In genomic region chr9:127541176-127541575, GRCh38 we compare ENCODE assay signal across 22 cellular contexts.
DNase-seq lines count a peak whose midpoint lies in the region; ATAC-seq and TF ChIP-seq lines count a peak whose summit lies in the region.
"Had no signal": no experiment of that assay in that cellular context is flagged by ENCODE, and none has a peak within 500 bp of the region (broad histone marks: within the 10 kb centered on the region; RNA-seq: fewer than 3 reads in every experiment).

No MANE protein-coding gene starts in this region.

- no peak overlapping the region for H3K4me3 ChIP-seq in PC-9
- no peak overlapping the region for H3K4me3 ChIP-seq in body of pancreas
- no peak overlapping the region for H3K4me3 ChIP-seq in neural progenitor cell
- no peak overlapping the region for H3K4me3 ChIP-seq in transverse colon
- H3K4me3 ChIP-seq: BLaER1 had no signal

- H4K20me1 ChIP-seq in PC-9 (ENCODE audit: insufficient read depth), result peaks cover 62% of the 10 kb centered on the region
- H4K20me1 ChIP-seq in neural progenitor cell (ENCODE audit: low read depth), result peaks cover 28% of the 10 kb centered on the region

- CTCF ChIA-PET in PC-9 (lab: Charles Lee), result interaction anchor here (0.6 to 1.2 kb wide), 3 partner anchors 34 to 356 kb away, joined by 4 to 5 read pairs (median 5); no protein-coding TSS in a partner anchor

- TF ChIP-seq EP300 in transverse colon (IDR thresholded peaks at IDR 0.05; ENCODE audit: low read depth), result no peak

- ATAC-seq in body of pancreas (no peak), GM21447 (IDR thresholded peaks at IDR 0.05; ENCODE audit: unreplicated experiment) (no peak), GM18873 (IDR thresholded peaks at IDR 0.05; ENCODE audit: low FRiP score, unreplicated experiment) (no peak)
- ATAC-seq: natural killer cell treated with Interleukin-12 subunit alpha and Interleukin-12 subunit beta and Interleukin-15 and Interleukin-18, amount 100 ng/mL, for 72 hours; stimulated activated naive CD8-positive, alpha-beta T cell treated with anti-CD3 and anti-CD28 coated beads, Interleukin-15, amount 100 ng/mL, for 72 hours had no signal

- H2AFZ ChIP-seq in PC-9, result no peak overlapping the region
- H2AFZ ChIP-seq in neural progenitor cell (replicated peaks), result no peak overlapping the region

- no peak overlapping the region for H3K9ac ChIP-seq in neural progenitor cell
- H3K9ac ChIP-seq: BLaER1 had no signal

- H3K36me3 ChIP-seq in PC-9 (ENCODE audit: low read depth) (no peaks in the 10 kb centered on the region), body of pancreas (replicated peaks in 1 of 2; ENCODE audit: insufficient read depth in 1 of 2, low read depth in 2 of 2) (no peaks in the 10 kb centered on the region), neural progenitor cell (no peaks in the 10 kb centered on the region), transverse colon (no peaks in the 10 kb centered on the region)
- H3K36me3 ChIP-seq: BLaER1 had no signal

- H3K79me2 ChIP-seq in PC-9 (ENCODE audit: low read depth) (peaks cover 92% of the 10 kb centered on the region), neural progenitor cell (ENCODE audit: low read depth) (peaks cover 6% of the 10 kb centered on the region)

- H3K9me3 ChIP-seq in PC-9 (ENCODE audit: insufficient read depth, low read depth), result no peaks in the 10 kb centered on the region
- no peaks in the 10 kb centered on the region for H3K9me3 ChIP-seq in body of pancreas
- no peaks in the 10 kb centered on the region for H3K9me3 ChIP-seq in neural progenitor cell (ENCODE audit: low read depth)
- H3K9me3 ChIP-seq in transverse colon, result no peaks in the 10 kb centered on the region
- H3K9me3 ChIP-seq: BLaER1 had no signal

- no peaks in the 10 kb centered on the region for H3K9me2 ChIP-seq in PC-9 (ENCODE audit: insufficient read depth)

- peaks cover 8% of the 10 kb centered on the region for H3K27me3 Mint-ChIP-seq in neural progenitor cell (ENCODE audit: insufficient read depth, low read depth)
- H3K27me3 Mint-ChIP-seq: natural killer cell treated with Interleukin-12 subunit alpha and Interleukin-12 subunit beta and Interleukin-15 and Interleukin-18, amount 100 ng/mL, for 72 hours; stimulated activated naive CD8-positive, alpha-beta T cell treated with anti-CD3 and anti-CD28 coated beads, Interleukin-15, amount 100 ng/mL, for 72 hours had no signal

- BruUV-seq in PC-9 (replicated peaks; lab: Mats Ljungman, UMichigan), result no TSS peak

- no peaks in the 10 kb centered on the region for H3K27me3 ChIP-seq in PC-9 (ENCODE audit: insufficient read depth, low read depth)
- no peaks in the 10 kb centered on the region for H3K27me3 ChIP-seq in body of pancreas
- no peaks in the 10 kb centered on the region for H3K27me3 ChIP-seq in neural progenitor cell
- H3K27me3 ChIP-seq in transverse colon, result no peaks in the 10 kb centered on the region
- H3K27me3 ChIP-seq: BLaER1 had no signal

- TF ChIP-seq POLR2A in body of pancreas (IDR thresholded peaks at IDR 0.05) (no peak), transverse colon (IDR thresholded peaks at IDR 0.05) (no peak)

- H3K4me3 Mint-ChIP-seq in neural progenitor cell, result no peak overlapping the region
- H3K4me3 Mint-ChIP-seq: H9; immature natural killer cell; natural killer cell treated with Interleukin-12 subunit alpha and Interleukin-12 subunit beta and Interleukin-15 and Interleukin-18, amount 100 ng/mL, for 72 hours; stimulated activated naive CD8-positive, alpha-beta T cell treated with anti-CD3 and anti-CD28 coated beads, Interleukin-15, amount 100 ng/mL, for 72 hours; T-helper 2 cell treated with Interferon-gamma antibody and Interleukin-4, amounts not matched to agents 5 μg/mL and 100 μg/mL, for 36 hours had no signal

- intact Hi-C loops in PC-9 (cut with micrococcal nuclease; ENCODE audit: unreplicated experiment) (no loop called here), body of pancreas (cut with DNase I) (no loop called here), transverse colon (cut with DNase I; ENCODE audit: low total_unique reads) (no loop called here)

- TF ChIP-seq CTCF in PC-9 (conservative IDR thresholded peaks at IDR 0.05) (no peak), body of pancreas (IDR thresholded peaks at IDR 0.05) (no peak), neural progenitor cell (IDR thresholded peaks at IDR 0.05) (no peak), transverse colon (IDR thresholded peaks at IDR 0.05) (no peak)

- POLR2A ChIA-PET in PC-9 (lab: Charles Lee; ENCODE audit: unreplicated experiment), result interaction anchor here (0.5 kb wide), 1 partner anchor 18 kb away, joined by 10 read pairs; no protein-coding TSS in a partner anchor

- DNase-seq in PC-9, result no peak
- DNase-seq in body of pancreas, result no peak
- no peak for DNase-seq in neural progenitor cell (ENCODE audit: low spot score)
- DNase-seq in transverse colon, result no peak
- DNase-seq in stimulated activated naive CD4-positive, alpha-beta T cell (lab: John Stamatoyannopoulos, UW), result no peak
- DNase-seq: activated CD8-positive, alpha-beta memory T cell treated with anti-CD3 and anti-CD28 coated beads, Interleukin-2, amount 50 U/mL, for 48 hours; activated naive CD4-positive, alpha-beta T cell; dermis blood vessel endothelial cell; DMS 273 treated with DMSO at 0.1 percent for 48 hours; head of caudate nucleus; immature natural killer cell; mesendoderm; NCI-H1092 treated with DMSO at 0.1 percent for 48 hours; NCI-H526 treated with DMSO at 0.1 percent for 48 hours; stimulated activated CD4-positive, alpha-beta T cell treated with anti-CD3 and anti-CD28 coated beads, Interleukin-15, amount 100 ng/mL, for 24 hours; stimulated activated naive CD8-positive, alpha-beta T cell treated with anti-CD3 and anti-CD28 coated beads, Interleukin-15, amount 100 ng/mL, for 72 hours had no signal

- H3K4me1 ChIP-seq in PC-9 (replicated peaks; ENCODE audit: insufficient read depth), result peaks cover 47% of the 10 kb centered on the region
- peaks cover 97% of the 10 kb centered on the region for H3K4me1 ChIP-seq in body of pancreas
- H3K4me1 ChIP-seq in neural progenitor cell, result peaks cover 23% of the 10 kb centered on the region
- H3K4me1 ChIP-seq in transverse colon, result peaks cover 55 to 96% (median 79%) of the 10 kb centered on the region in 4 donors

- peaks cover 17% of the 10 kb centered on the region for H3K4me1 Mint-ChIP-seq in neural progenitor cell

- in situ Hi-C loops in transverse colon (cut with MboI; ENCODE audit: low pct_ligation_motif_present in 1 of 4, low pct_unique_long_range_greater_than_20kb in 1 of 4, low sequenced_read_pairs in 3 of 4), result no loop called here

- H3F3A ChIP-seq in PC-9 (ENCODE audit: insufficient read depth, low read depth) (peaks cover 30% of the 10 kb centered on the region), neural progenitor cell (ENCODE audit: low read depth) (peaks cover 14% of the 10 kb centered on the region)

- H3K27ac ChIP-seq in PC-9 (peak overlapping the region; percentile 55), body of pancreas (peak overlapping the region; percentile 59 to 95 (median 92)), neural progenitor cell (no peak overlapping the region), transverse colon (peak overlapping the region in 3 of 4 donors; percentile 75 to 91 (median 79))

- peak overlapping the region; percentile 40; the same call in 1 of the 2 replicates for H3K4me2 ChIP-seq in PC-9
- no peak overlapping the region for H3K4me2 ChIP-seq in neural progenitor cell

- peak overlapping the region; percentile 81 for H3K27ac Mint-ChIP-seq in neural progenitor cell
- H3K27ac Mint-ChIP-seq: immature natural killer cell; natural killer cell treated with Interleukin-12 subunit alpha and Interleukin-12 subunit beta and Interleukin-15 and Interleukin-18, amount 100 ng/mL, for 72 hours; T-helper 2 cell treated with Interferon-gamma antibody and Interleukin-4, amounts not matched to agents 5 μg/mL and 100 μg/mL, for 36 hours had no signal

- WGBS in body of pancreas, 2 donors, result 69 to 76% methylated on average over 5 to 7 of the region's 7 CpGs
- 73 to 85% methylated on average over 3 to 5 of the region's 7 CpGs for WGBS in transverse colon (ENCODE audit: low coverage in 1 of 2), 2 donors

- H3K36me3 Mint-ChIP-seq in neural progenitor cell, result no peaks in the 10 kb centered on the region
- H3K36me3 Mint-ChIP-seq: immature natural killer cell; natural killer cell treated with Interleukin-12 subunit alpha and Interleukin-12 subunit beta and Interleukin-15 and Interleukin-18, amount 100 ng/mL, for 72 hours had no signal

- H3K9me3 Mint-ChIP-seq in neural progenitor cell, result no peaks in the 10 kb centered on the region
- H3K9me3 Mint-ChIP-seq: H9; immature natural killer cell; natural killer cell treated with Interleukin-12 subunit alpha and Interleukin-12 subunit beta and Interleukin-15 and Interleukin-18, amount 100 ng/mL, for 72 hours; stimulated activated naive CD8-positive, alpha-beta T cell treated with anti-CD3 and anti-CD28 coated beads, Interleukin-15, amount 100 ng/mL, for 72 hours; T-helper 2 cell treated with Interferon-gamma antibody and Interleukin-4, amounts not matched to agents 5 μg/mL and 100 μg/mL, for 36 hours had no signal
